In genomic region chr4:108400309-108400708, GRCh38 we compare ENCODE assay signal across 6 cellular contexts.
"Had no signal": no experiment of that assay in that cellular context is flagged by ENCODE, and none has a peak within 500 bp of the region (broad histone marks: within the 10 kb centered on the region; RNA-seq: fewer than 3 reads in every experiment).

No MANE protein-coding gene starts in this region.

- FAIRE-seq: HTR-8/SVneo had no signal

- DNase-seq: Karpas-422, KBM-7, KG1 had no signal

- H3K9ac ChIP-seq: KMS-11 had no signal

- H3K27ac ChIP-seq: HL-60, KMS-11 had no signal

- H3K4me2 ChIP-seq: KMS-11 had no signal
